In genomic region chr2:145431181-145431951, GRCh38 we compare ENCODE assay signal across 12 cellular contexts.
A peak's percentile ranks its signal among the peaks of the same experiment; 100 is the strongest.
DNase-seq lines count a peak whose midpoint lies in the region; ATAC-seq lines count a peak whose summit lies in the region.
"Had no signal": no experiment of that assay in that cellular context is flagged by ENCODE, and none has a peak within 500 bp of the region (broad histone marks: within the 10 kb centered on the region; RNA-seq: fewer than 3 reads in every experiment).

No MANE protein-coding gene starts in this region.

- H3K36me3 ChIP-seq in NT2/D1 (ENCODE audit: insufficient read depth, insufficient read length, low read length) = no peaks in the 10 kb centered on the region
- H3K36me3 ChIP-seq: heart left ventricle had no signal

- H3K4me3 ChIP-seq in NT2/D1 (ENCODE audit: insufficient read length, low read depth) = no peak overlapping the region
- H3K4me3 ChIP-seq: heart left ventricle had no signal

- ATAC-seq in HG03135 (IDR thresholded peaks at IDR 0.05; ENCODE audit: unreplicated experiment) = no peak
- no peak for ATAC-seq in GM21381 (IDR thresholded peaks at IDR 0.05; ENCODE audit: unreplicated experiment)
- ATAC-seq in HG03460 (IDR thresholded peaks at IDR 0.05; ENCODE audit: unreplicated experiment) = no peak
- ATAC-seq: heart left ventricle; natural killer cell treated with Interleukin-12 subunit alpha and Interleukin-12 subunit beta and Interleukin-15 and Interleukin-18, amount 100 ng/mL, for 72 hours had no signal

- no peaks in the 10 kb centered on the region for H3K27me3 ChIP-seq in NT2/D1 (ENCODE audit: insufficient read depth, insufficient read length)
- H3K27me3 ChIP-seq: heart left ventricle had no signal

- no peaks in the 10 kb centered on the region for H3K4me1 ChIP-seq in NT2/D1 (ENCODE audit: insufficient read depth, insufficient read length)
- H3K4me1 ChIP-seq: heart left ventricle had no signal

- H3K9ac ChIP-seq in NT2/D1 (ENCODE audit: insufficient read length, low read depth) = no peak overlapping the region

- no peaks in the 10 kb centered on the region for H3K9me3 ChIP-seq in NT2/D1 (ENCODE audit: insufficient read depth, low read length)

- peak; percentile 97 for DNase-seq in COR-L47 (lab: John Stamatoyannopoulos, UW)
- DNase-seq in NCI-H1436 (lab: John Stamatoyannopoulos, UW) = peak; percentile 99
- DNase-seq in NT2/D1 (ENCODE audit: low read depth, low spot score) = peak; percentile 25
- DNase-seq in iPS DF 4.7 (ENCODE audit: extremely low read depth, low spot score) = peak; percentile 5
- DNase-seq in CD1c-positive myeloid dendritic cell (ENCODE audit: extremely low spot score) = no peak
- DNase-seq: central memory CD4-positive, alpha-beta T cell; heart left ventricle; stimulated activated CD4-positive, alpha-beta T cell treated with anti-CD3 and anti-CD28 coated beads, Interleukin-4, amount 100 ng/mL, for 4 hours had no signal
